ENCODE assay signal across 22 cellular contexts in the genomic region with DNA sequence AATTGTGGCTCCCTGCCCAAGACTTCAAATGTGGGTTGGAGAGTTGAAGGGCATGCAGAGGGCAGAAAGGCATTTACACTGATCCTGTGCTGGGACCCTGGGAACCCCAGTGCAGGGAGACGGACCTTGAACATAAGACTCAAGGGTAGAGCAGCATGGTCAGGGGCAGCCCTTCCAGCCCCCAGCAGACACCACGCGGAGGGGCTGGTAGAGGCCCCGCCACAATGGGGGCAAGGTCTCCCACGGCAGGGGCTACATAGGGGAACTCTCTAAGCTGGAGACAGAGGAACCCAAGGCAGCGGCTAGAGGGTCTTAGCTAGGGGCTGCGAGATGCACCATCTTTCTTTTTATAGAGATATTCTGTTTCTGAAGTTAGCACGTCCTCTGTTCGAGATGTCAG. TPM values are rescaled to one million over a fixed set of nuclear protein-coding genes. Genes with fewer than 3 reads are reported as not detected.
"Had no signal": no experiment of that assay in that cellular context is flagged by ENCODE, and none has a peak within 500 bp of the region (broad histone marks: within the 10 kb centered on the region; RNA-seq: fewer than 3 reads in every experiment).

No MANE protein-coding gene starts in this region.

- H3K36me3 ChIP-seq: esophagus squamous epithelium, gastrocnemius medialis, heart right ventricle, left lung, lower lobe of right lung had no signal

- ATAC-seq: gastrocnemius medialis, heart right ventricle, left cardiac atrium, left lung, left ventricle myocardium superior, lower lobe of right lung, mucosa of descending colon had no signal

- H3K27ac Mint-ChIP-seq: mesothelial cell of epicardium, naive B cell had no signal

- H3K4me3 ChIP-seq: coronary artery, dorsolateral prefrontal cortex, esophagus squamous epithelium, gastrocnemius medialis, heart right ventricle, left lung, lower lobe of right lung, mucosa of descending colon had no signal

- H3K36me3 Mint-ChIP-seq: mesothelial cell of epicardium, naive B cell had no signal

- H3K4me1 Mint-ChIP-seq: mesothelial cell of epicardium, naive B cell had no signal

- DNase-seq: dermis blood vessel endothelial cell; dorsolateral prefrontal cortex; effector CD4-positive, alpha-beta T cell; effector memory CD4-positive, alpha-beta T cell; esophagus squamous epithelium; foreskin fibroblast; foreskin melanocyte; gastrocnemius medialis; glutamatergic neuron; heart right ventricle; hippocampal formation; left cardiac atrium; left lung; left ventricle myocardium superior; lower lobe of right lung; mesenchymal stem cell; mucosa of descending colon; naive B cell had no signal

- H3K4me3 Mint-ChIP-seq: mesothelial cell of epicardium, naive B cell had no signal

RNA-seq across cellular contexts. Expression of a gene that starts 45.2 kb away (rescaled TPM):
- total RNA-seq: epithelial cell of proximal tubule, kidney epithelial cell had no signal
